Comparison of ENCODE assay signal across 8 cellular contexts in genomic region chr2:33476100-33476792, GRCh38. TPM values are rescaled to one million over a fixed set of nuclear protein-coding genes. Genes with fewer than 3 reads are reported as not detected.
DNase-seq lines count a peak whose midpoint lies in the region; ATAC-seq lines count a peak whose summit lies in the region.

A gene with protein sequence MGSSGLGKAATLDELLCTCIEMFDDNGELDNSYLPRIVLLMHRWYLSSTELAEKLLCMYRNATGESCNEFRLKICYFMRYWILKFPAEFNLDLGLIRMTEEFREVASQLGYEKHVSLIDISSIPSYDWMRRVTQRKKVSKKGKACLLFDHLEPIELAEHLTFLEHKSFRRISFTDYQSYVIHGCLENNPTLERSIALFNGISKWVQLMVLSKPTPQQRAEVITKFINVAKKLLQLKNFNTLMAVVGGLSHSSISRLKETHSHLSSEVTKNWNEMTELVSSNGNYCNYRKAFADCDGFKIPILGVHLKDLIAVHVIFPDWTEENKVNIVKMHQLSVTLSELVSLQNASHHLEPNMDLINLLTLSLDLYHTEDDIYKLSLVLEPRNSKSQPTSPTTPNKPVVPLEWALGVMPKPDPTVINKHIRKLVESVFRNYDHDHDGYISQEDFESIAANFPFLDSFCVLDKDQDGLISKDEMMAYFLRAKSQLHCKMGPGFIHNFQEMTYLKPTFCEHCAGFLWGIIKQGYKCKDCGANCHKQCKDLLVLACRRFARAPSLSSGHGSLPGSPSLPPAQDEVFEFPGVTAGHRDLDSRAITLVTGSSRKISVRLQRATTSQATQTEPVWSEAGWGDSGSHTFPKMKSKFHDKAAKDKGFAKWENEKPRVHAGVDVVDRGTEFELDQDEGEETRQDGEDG (plus strand): TSS chr2:33476649. CDS start chr2:33515137, 38,488 bp downstream.

- no peaks in the 10 kb centered on the region for H3K9me3 Mint-ChIP-seq in naive B cell
- no peaks in the 10 kb centered on the region for H3K9me3 Mint-ChIP-seq in stimulated activated effector memory CD8-positive, alpha-beta T cell treated with anti-CD3 and anti-CD28 coated beads, Interleukin-12 subunit alpha, Interleukin-12 subunit beta, amount 100 ng/mL, for 72 hours

- peak within 1 kb of the TSS; percentile 98 to 100 (median 99) for H3K27ac Mint-ChIP-seq in naive B cell
- H3K27ac Mint-ChIP-seq in stimulated activated effector memory CD8-positive, alpha-beta T cell treated with anti-CD3 and anti-CD28 coated beads, Interleukin-12 subunit alpha, Interleukin-12 subunit beta, amount 100 ng/mL, for 72 hours, result peak within 1 kb of the TSS; percentile 88

- no peaks in the 10 kb centered on the region for H3K27me3 Mint-ChIP-seq in naive B cell

- peaks cover 50 to 58% (median 54%) of the 10 kb centered on the region in 3 donors for H3K4me1 Mint-ChIP-seq in naive B cell
- H3K4me1 Mint-ChIP-seq in stimulated activated effector memory CD8-positive, alpha-beta T cell treated with anti-CD3 and anti-CD28 coated beads, Interleukin-12 subunit alpha, Interleukin-12 subunit beta, amount 100 ng/mL, for 72 hours, result peaks cover 35% of the 10 kb centered on the region

- H3K4me3 Mint-ChIP-seq in naive B cell, result peak within 1 kb of the TSS; percentile 96 to 99 (median 99)
- peak within 1 kb of the TSS; percentile 80 for H3K4me3 Mint-ChIP-seq in stimulated activated effector memory CD8-positive, alpha-beta T cell treated with anti-CD3 and anti-CD28 coated beads, Interleukin-12 subunit alpha, Interleukin-12 subunit beta, amount 100 ng/mL, for 72 hours

- ATAC-seq in GM19455 (IDR thresholded peaks at IDR 0.05; ENCODE audit: unreplicated experiment) (peak; percentile 56), HG03575 (IDR thresholded peaks at IDR 0.05; ENCODE audit: extremely low read depth, insufficient number of reproducible peaks, low FRiP score, unreplicated experiment) (peak; percentile 36), naive B cell (ENCODE audit: low read depth in 2 of 2) (peak; percentile 58 to 64)
- ATAC-seq in stimulated activated effector memory CD8-positive, alpha-beta T cell treated with anti-CD3 and anti-CD28 coated beads, Interleukin-12 subunit alpha, Interleukin-12 subunit beta, amount 100 ng/mL, for 72 hours, result peak; percentile 86

- H3K36me3 Mint-ChIP-seq in naive B cell, result peaks cover 6 to 8% of the 10 kb centered on the region in 2 donors
- peaks cover 14% of the 10 kb centered on the region for H3K36me3 Mint-ChIP-seq in stimulated activated effector memory CD8-positive, alpha-beta T cell treated with anti-CD3 and anti-CD28 coated beads, Interleukin-12 subunit alpha, Interleukin-12 subunit beta, amount 100 ng/mL, for 72 hours

- DNase-seq in COLO668 (lab: John Stamatoyannopoulos, UW; ENCODE audit: unreplicated experiment) (peak; percentile 45), OCI-M2 (lab: John Stamatoyannopoulos, UW; ENCODE audit: unreplicated experiment) (peak; percentile 18), activated T-helper 1 cell treated with Interleukin-2 at 50 U/mL for 16 hours (ENCODE audit: low read depth) (peak; percentile 33), fibroblast of gingiva (ENCODE audit: low read depth) (peak; percentile 99), naive B cell (peak; percentile 82)
- DNase-seq in stimulated activated effector memory CD8-positive, alpha-beta T cell treated with anti-CD3 and anti-CD28 coated beads, Interleukin-12 subunit alpha, Interleukin-12 subunit beta, amount 100 ng/mL, for 72 hours (ENCODE audit: low spot score in 2 of 2), result peak; percentile 35 to 81

RNA-seq across cellular contexts. Expression of the gene that starts here (rescaled TPM):
- polyA plus RNA-seq in naive B cell (ENCODE audit: low read depth in 6 of 6), result 100 to 1,000 TPM in 3 of 6 donors, 10 to 100 TPM in 3; 44.7 to 118 (median 92.3) TPM

Comparison
In these comparisons a context has a peak if more than half of its experiments do, and no peak if none do; other contexts are left out.
1. Peak in every context shown above with its lines: DNase-seq and ATAC-seq.
2. DNase-seq: peak in every context shown above with its lines; median percentile 99 in fibroblast of gingiva; 82 in naive B cell; 58 in stimulated activated effector memory CD8-positive, alpha-beta T cell treated with anti-CD3 and anti-CD28 coated beads, Interleukin-12 subunit alpha, Interleukin-12 subunit beta, amount 100 ng/mL, for 72 hours; 45 in COLO668; 33 in activated T-helper 1 cell treated with Interleukin-2 at 50 U/mL for 16 hours; 18 in OCI-M2.
3. ATAC-seq: peak in every context shown above with its lines; median percentile 86 in stimulated activated effector memory CD8-positive, alpha-beta T cell treated with anti-CD3 and anti-CD28 coated beads, Interleukin-12 subunit alpha, Interleukin-12 subunit beta, amount 100 ng/mL, for 72 hours; 61 in naive B cell; 56 in GM19455; 36 in HG03575.